Comparison of ENCODE assay signal across 15 cellular contexts in genomic region chr2:221567231-221567760, GRCh38. TPM values are rescaled to one million over a fixed set of nuclear protein-coding genes. Genes with fewer than 3 reads are reported as not detected.
DNase-seq lines count a peak whose midpoint lies in the region; ATAC-seq and TF ChIP-seq lines count a peak whose summit lies in the region.
"Had no signal": no experiment of that assay in that cellular context is flagged by ENCODE, and none has a peak within 500 bp of the region (broad histone marks: within the 10 kb centered on the region; RNA-seq: fewer than 3 reads in every experiment).

No MANE protein-coding gene starts in this region.

- DNase-seq in cerebellar cortex (ENCODE audit: low spot score) (peak; percentile 32), nephron progenitor cell (no peak), GM23338 (ENCODE audit: low spot score) (no peak)
- DNase-seq: DMS79, Kasumi-1, NCI-H1417, NCI-H2029, NCI-H524 treated with DMSO at 0.1 percent for 48 hours had no signal

- no peaks in the 10 kb centered on the region for H3K9me2 ChIP-seq in GM23338 (ENCODE audit: insufficient read depth)

- H3K4me1 ChIP-seq in ACC112 (ENCODE audit: control insufficient read depth, insufficient read depth, low read length, unreplicated experiment) (peaks cover 20% of the 10 kb centered on the region), GM23338 (ENCODE audit: insufficient read depth) (peaks cover 16% of the 10 kb centered on the region)

- peaks cover 33 to 43% (median 40%) of the 10 kb centered on the region in 3 donors for H3K4me1 Mint-ChIP-seq in IgD-negative memory B cell
- H3K4me1 Mint-ChIP-seq in nephron progenitor cell = peaks cover 80% of the 10 kb centered on the region
- peaks cover 33% of the 10 kb centered on the region for H3K4me1 Mint-ChIP-seq in GM23338

- TF ChIP-seq CTCF in nephron progenitor cell (IDR thresholded peaks at IDR 0.05) = no peak
- no peak for TF ChIP-seq CTCF in GM23338 (conservative IDR thresholded peaks at IDR 0.05; ENCODE audit: low read depth in 2 of 2)

- peaks cover 16% of the 10 kb centered on the region for H3K27me3 Mint-ChIP-seq in IgD-negative memory B cell
- peaks cover 4% of the 10 kb centered on the region for H3K27me3 Mint-ChIP-seq in nephron progenitor cell (ENCODE audit: low read depth, poor library complexity)
- H3K27me3 Mint-ChIP-seq in GM23338 (ENCODE audit: insufficient read depth, low read depth, poor library complexity) = peaks cover 29% of the 10 kb centered on the region

- 0 out of 2 replicates have a peak overlapping the region, but pooled peaks have one; percentile 2 for H3K27ac ChIP-seq in ACC112 (ENCODE audit: low read depth, low read length)
- H3K27ac ChIP-seq in GM23338 (ENCODE audit: low read depth) = no peak overlapping the region
- H3K27ac ChIP-seq: C4-2B, SK-N-MC had no signal

- H3F3A ChIP-seq in GM23338 (replicated peaks; ENCODE audit: low read depth) = peaks cover 5% of the 10 kb centered on the region; the same call in 1 of the 2 replicates

- H3K36me3 ChIP-seq in ACC112 (ENCODE audit: insufficient read depth, low read length) = no peaks in the 10 kb centered on the region
- no peaks in the 10 kb centered on the region for H3K36me3 ChIP-seq in GM23338 (ENCODE audit: insufficient read depth)

- no peak for ATAC-seq in GM21529 (IDR thresholded peaks at IDR 0.05; ENCODE audit: unreplicated experiment)
- ATAC-seq in GM19395 (IDR thresholded peaks at IDR 0.05; ENCODE audit: unreplicated experiment) = no peak
- ATAC-seq in GM23338 = no peak
- no peak for ATAC-seq in GM19328 (IDR thresholded peaks at IDR 0.05; ENCODE audit: unreplicated experiment)

- H3K9me3 Mint-ChIP-seq in IgD-negative memory B cell (peaks cover 0 to 1% (median 0%) of the 10 kb centered on the region in 3 donors), nephron progenitor cell (no peaks in the 10 kb centered on the region), GM23338 (peaks cover 2% of the 10 kb centered on the region; the same call in 1 of the 3 replicates)

- no peak overlapping the region for H3K4me2 ChIP-seq in GM23338

- peak overlapping the region in 2 of 4 donors; percentile 35 to 39 for H3K4me3 Mint-ChIP-seq in IgD-negative memory B cell
- peak overlapping the region; percentile 99 for H3K4me3 Mint-ChIP-seq in nephron progenitor cell
- no peak overlapping the region for H3K4me3 Mint-ChIP-seq in GM23338

- H3K27me3 ChIP-seq in ACC112 (ENCODE audit: insufficient read depth, low read length) = peaks cover 8% of the 10 kb centered on the region; the same call in 1 of the 2 replicates
- peaks cover 46% of the 10 kb centered on the region for H3K27me3 ChIP-seq in GM23338 (ENCODE audit: insufficient read depth)

- H3K27ac Mint-ChIP-seq in IgD-negative memory B cell (peak overlapping the region; percentile 37 to 79 (median 41)), nephron progenitor cell (peak overlapping the region; percentile 66), GM23338 (no peak overlapping the region)

- H3K36me3 Mint-ChIP-seq in IgD-negative memory B cell (peaks cover 2% of the 10 kb centered on the region), nephron progenitor cell (ENCODE audit: low read depth) (peaks cover 31% of the 10 kb centered on the region), GM23338 (ENCODE audit: low read depth) (no peaks in the 10 kb centered on the region; the same call in none of the 3 replicates)

- H2AFZ ChIP-seq in ACC112 (ENCODE audit: low read length, unreplicated experiment) (no peak overlapping the region), GM23338 (no peak overlapping the region)

- no peaks in the 10 kb centered on the region for H4K20me1 ChIP-seq in GM23338 (replicated peaks; ENCODE audit: insufficient read depth)

- no peak overlapping the region for H3K4me3 ChIP-seq in ACC112 (ENCODE audit: low read depth, low read length)
- no peak overlapping the region for H3K4me3 ChIP-seq in GM23338
- H3K4me3 ChIP-seq: SK-N-MC had no signal

- no peaks in the 10 kb centered on the region for H3K79me2 ChIP-seq in ACC112 (ENCODE audit: control insufficient read depth, insufficient read depth, low read length, unreplicated experiment)
- H3K79me2 ChIP-seq in GM23338 (replicated peaks; ENCODE audit: insufficient read depth) = no peaks in the 10 kb centered on the region

TF ChIP-seq in GM23338, 12 proteins besides CTCF, POLR2A, EP300 and RAD21 (continues in another document):
- no peak for TF ChIP-seq POLR2AphosphoS5 (IDR thresholded peaks at IDR 0.05; ENCODE audit: low read depth)
- no peak for TF ChIP-seq ZNF114 (CRISPR knock-in tag; IDR thresholded peaks at IDR 0.05)
- no peak for TF ChIP-seq ZNF331 (CRISPR knock-in tag; IDR thresholded peaks at IDR 0.05; ENCODE audit: low read depth)
- TF ChIP-seq EZH2phosphoT487 (IDR thresholded peaks at IDR 0.05; ENCODE audit: unreplicated experiment) = no peak
- TF ChIP-seq CREB1 (CRISPR knock-in tag; IDR thresholded peaks at IDR 0.05; ENCODE audit: low read depth) = no peak
- TF ChIP-seq REST (IDR thresholded peaks at IDR 0.05; ENCODE audit: unreplicated experiment) = no peak
- TF ChIP-seq EZH2 (IDR thresholded peaks at IDR 0.05; ENCODE audit: low read depth, unreplicated experiment) = no peak
- no peak for TF ChIP-seq STAT1 (IDR thresholded peaks at IDR 0.05; ENCODE audit: unreplicated experiment)
- no peak for TF ChIP-seq NANOG (IDR thresholded peaks at IDR 0.05; ENCODE audit: borderline replicate concordance)
- TF ChIP-seq ETS1 (IDR thresholded peaks at IDR 0.05) = no peak
- TF ChIP-seq JUNB (IDR thresholded peaks at IDR 0.05; ENCODE audit: unreplicated experiment) = no peak

RNA-seq across cellular contexts. Expression of gene EPHA4, which starts 4.8 kb away (rescaled TPM):
- 29.3 TPM for polyA plus RNA-seq in IgD-negative memory B cell
- total RNA-seq in GM23338 (2014; rRNA removed; shearing (Covaris generic)) = 6.2 and 7.2 TPM in 2 replicates
- 4.1 and 5.5 TPM in 2 replicates for polyA plus RNA-seq in GM23338 (2016; fragmentation: Nextera tagmentation; extraction: Ambion mirVana)
